ENCODE assay signal across 26 cellular contexts in genomic region chr22:38951734-38952133, GRCh38. TPM values are rescaled to one million over a fixed set of nuclear protein-coding genes. Genes with fewer than 3 reads are reported as not detected.
A peak's percentile ranks its signal among the peaks of the same experiment; 100 is the strongest.
DNase-seq lines count a peak whose midpoint lies in the region; ATAC-seq lines count a peak whose summit lies in the region.
"Had no signal": no experiment of that assay in that cellular context is flagged by ENCODE, and none has a peak within 500 bp of the region (broad histone marks: within the 10 kb centered on the region; RNA-seq: fewer than 3 reads in every experiment).

No MANE protein-coding gene starts in this region.

- peak overlapping the region; percentile 44 for H3K27ac Mint-ChIP-seq in activated naive CD8-positive, alpha-beta T cell treated with anti-CD3 and anti-CD28 coated beads for 36 hours
- no peak overlapping the region for H3K27ac Mint-ChIP-seq in activated naive CD8-positive, alpha-beta T cell treated with anti-CD3 and anti-CD28 coated beads, Interleukin-2, amount 50 U/mL, for 24 hours
- H3K27ac Mint-ChIP-seq in T-helper 17 cell: peak overlapping the region; percentile 34
- H3K27ac Mint-ChIP-seq: HFFc6; stimulated activated naive CD8-positive, alpha-beta T cell treated with anti-CD3 and anti-CD28 coated beads, Interleukin-15, Interleukin-2, amounts not matched to agents 100 ng/mL and 50 ng/mL, for 24 hours; T-cell had no signal

- H3K4me1 ChIP-seq in mucosa of rectum (ENCODE audit: control insufficient read depth in 2 of 2, insufficient read depth in 2 of 2, low read length in 2 of 2): peaks cover 34 to 37% of the 10 kb centered on the region in 2 donors
- H3K4me1 ChIP-seq: adrenal gland had no signal

- no peaks in the 10 kb centered on the region for H3K36me3 Mint-ChIP-seq in activated naive CD8-positive, alpha-beta T cell treated with anti-CD3 and anti-CD28 coated beads for 36 hours
- H3K36me3 Mint-ChIP-seq in activated naive CD8-positive, alpha-beta T cell treated with anti-CD3 and anti-CD28 coated beads, Interleukin-2, amount 50 U/mL, for 24 hours (ENCODE audit: low read depth): no peaks in the 10 kb centered on the region
- no peaks in the 10 kb centered on the region for H3K36me3 Mint-ChIP-seq in T-helper 17 cell (ENCODE audit: low read depth)
- H3K36me3 Mint-ChIP-seq: T-cell had no signal

- peaks cover 27% of the 10 kb centered on the region for H3K4me1 Mint-ChIP-seq in activated naive CD8-positive, alpha-beta T cell treated with anti-CD3 and anti-CD28 coated beads for 36 hours
- peaks cover 37% of the 10 kb centered on the region for H3K4me1 Mint-ChIP-seq in activated naive CD8-positive, alpha-beta T cell treated with anti-CD3 and anti-CD28 coated beads, Interleukin-2, amount 50 U/mL, for 24 hours
- H3K4me1 Mint-ChIP-seq in T-helper 17 cell: peaks cover 15% of the 10 kb centered on the region

- ATAC-seq in activated naive CD8-positive, alpha-beta T cell treated with anti-CD3 and anti-CD28 coated beads, Interleukin-2, amount 50 U/mL, for 24 hours: no peak
- no peak for ATAC-seq in T-helper 17 cell
- ATAC-seq: T-cell had no signal

- H3K9me3 ChIP-seq in T-helper 17 cell (ENCODE audit: control insufficient read depth, low read length, poor library complexity, severe bottlenecking) (no peaks in the 10 kb centered on the region), mucosa of rectum (ENCODE audit: control insufficient read depth in 2 of 2, low read length in 2 of 2) (no peaks in the 10 kb centered on the region)
- H3K9me3 ChIP-seq: adrenal gland had no signal

- H3K9ac ChIP-seq in mucosa of rectum (ENCODE audit: low read depth in 1 of 2, low read length in 2 of 2): peak overlapping the region in 1 of 2 donors; percentile 16

- no peak overlapping the region for H3K4me3 ChIP-seq in mucosa of rectum (ENCODE audit: low read length in 2 of 2)
- H3K4me3 ChIP-seq: adrenal gland had no signal

- no peaks in the 10 kb centered on the region for H3K36me3 ChIP-seq in mucosa of rectum (ENCODE audit: control insufficient read depth in 2 of 2, insufficient read depth in 2 of 2, low read length in 2 of 2)
- H3K36me3 ChIP-seq: adrenal gland had no signal

- H3K9me3 Mint-ChIP-seq in activated naive CD8-positive, alpha-beta T cell treated with anti-CD3 and anti-CD28 coated beads for 36 hours: no peaks in the 10 kb centered on the region
- no peaks in the 10 kb centered on the region for H3K9me3 Mint-ChIP-seq in activated naive CD8-positive, alpha-beta T cell treated with anti-CD3 and anti-CD28 coated beads, Interleukin-2, amount 50 U/mL, for 24 hours
- H3K9me3 Mint-ChIP-seq: activated T-helper 2 cell treated with anti-CD3 and anti-CD28 coated beads, Interferon-gamma antibody, Interleukin-2, Interleukin-4, amounts not matched to agents 10 μg/mL and 5 μg/mL and 100 μg/mL, durations not matched to agents 14 hours and 24 hours and 36 hours; HFFc6; stimulated activated naive CD8-positive, alpha-beta T cell treated with anti-CD3 and anti-CD28 coated beads, Interleukin-15, Interleukin-2, amounts not matched to agents 100 ng/mL and 50 ng/mL, for 24 hours; T-cell had no signal

- H3K27me3 ChIP-seq in mucosa of rectum (ENCODE audit: control insufficient read depth in 2 of 2, insufficient read depth in 2 of 2, low read length in 2 of 2): peaks cover 0 to 2% of the 10 kb centered on the region in 2 donors
- H3K27me3 ChIP-seq: adrenal gland had no signal

- H3K4me3 Mint-ChIP-seq in activated naive CD8-positive, alpha-beta T cell treated with anti-CD3 and anti-CD28 coated beads for 36 hours: no peak overlapping the region
- H3K4me3 Mint-ChIP-seq in activated naive CD8-positive, alpha-beta T cell treated with anti-CD3 and anti-CD28 coated beads, Interleukin-2, amount 50 U/mL, for 24 hours: no peak overlapping the region
- H3K4me3 Mint-ChIP-seq in T-helper 17 cell: no peak overlapping the region
- H3K4me3 Mint-ChIP-seq: HFFc6; stimulated activated naive CD8-positive, alpha-beta T cell treated with anti-CD3 and anti-CD28 coated beads, Interleukin-15, Interleukin-2, amounts not matched to agents 100 ng/mL and 50 ng/mL, for 24 hours; T-cell had no signal

- H3K27me3 Mint-ChIP-seq in activated naive CD8-positive, alpha-beta T cell treated with anti-CD3 and anti-CD28 coated beads for 36 hours: peaks cover 24% of the 10 kb centered on the region
- peaks cover 15% of the 10 kb centered on the region for H3K27me3 Mint-ChIP-seq in activated naive CD8-positive, alpha-beta T cell treated with anti-CD3 and anti-CD28 coated beads, Interleukin-2, amount 50 U/mL, for 24 hours
- peaks cover 36% of the 10 kb centered on the region for H3K27me3 Mint-ChIP-seq in T-helper 17 cell

- DNase-seq in activated naive CD8-positive, alpha-beta T cell treated with anti-CD3 and anti-CD28 coated beads for 36 hours: no peak
- DNase-seq in activated naive CD8-positive, alpha-beta T cell treated with anti-CD3 and anti-CD28 coated beads, Interleukin-2, amount 50 U/mL, for 24 hours: no peak
- DNase-seq in T-helper 17 cell: no peak
- DNase-seq in stimulated activated CD4-positive, alpha-beta T cell treated with anti-CD3 and anti-CD28 coated beads, Interleukin-2, amount 100 ng/mL, for 24 hours: no peak
- no peak for DNase-seq in cerebellum (ENCODE audit: low spot score)
- no peak for DNase-seq in central memory CD4-positive, alpha-beta T cell
- DNase-seq in NCI-H2029 treated with DMSO at 0.1 percent for 48 hours (lab: John Stamatoyannopoulos, UW): no peak
- DNase-seq: adrenal gland; cortex of kidney; HFFc6; IMR-90; mammary epithelial cell; NCI-H1436; NCI-H524; occipital lobe; retina; stimulated activated CD4-positive, alpha-beta T cell treated with anti-CD3 and anti-CD28 coated beads, Interleukin-4, amount 100 ng/mL, for 4 hours; T-cell; trophoblast cell had no signal

- peak overlapping the region; percentile 76 to 86 for H3K27ac ChIP-seq in mucosa of rectum (ENCODE audit: low read depth in 2 of 2, low read length in 2 of 2)
- H3K27ac ChIP-seq: adrenal gland had no signal

RNA-seq across cellular contexts. Expression of gene APOBEC3A, which starts 5.7 kb away (rescaled TPM):
- total RNA-seq in activated naive CD8-positive, alpha-beta T cell treated with anti-CD3 and anti-CD28 coated beads for 36 hours: not detected
- 1 to 10 TPM in 1 of 2 donors, under 1 TPM in 1; 0.70 to 4.1 TPM for total RNA-seq in T-helper 17 cell
- not detected for total RNA-seq in cerebellum
- total RNA-seq: A673; activated T-helper 2 cell treated with anti-CD3 and anti-CD28 coated beads, Interferon-gamma antibody, Interleukin-2, Interleukin-4, amounts not matched to agents 10 μg/mL and 5 μg/mL and 100 μg/mL, durations not matched to agents 14 hours and 24 hours and 36 hours; Daoy; fibroblast of lung; HFFc6; IMR-90; mammary epithelial cell; myocyte; occipital lobe; T-cell had no signal

RNA-seq across cellular contexts. Expression of gene APOBEC3B, which starts 30.4 kb away (rescaled TPM):
- 1 to 10 TPM; 3.4 TPM for total RNA-seq in activated naive CD8-positive, alpha-beta T cell treated with anti-CD3 and anti-CD28 coated beads for 36 hours
- total RNA-seq in T-helper 17 cell: 1 to 10 TPM; 1.2 to 1.5 TPM
- not detected for total RNA-seq in cerebellum
- total RNA-seq: occipital lobe had no signal
